8 cellular contexts compared by ENCODE assay signal in the genomic region with DNA sequence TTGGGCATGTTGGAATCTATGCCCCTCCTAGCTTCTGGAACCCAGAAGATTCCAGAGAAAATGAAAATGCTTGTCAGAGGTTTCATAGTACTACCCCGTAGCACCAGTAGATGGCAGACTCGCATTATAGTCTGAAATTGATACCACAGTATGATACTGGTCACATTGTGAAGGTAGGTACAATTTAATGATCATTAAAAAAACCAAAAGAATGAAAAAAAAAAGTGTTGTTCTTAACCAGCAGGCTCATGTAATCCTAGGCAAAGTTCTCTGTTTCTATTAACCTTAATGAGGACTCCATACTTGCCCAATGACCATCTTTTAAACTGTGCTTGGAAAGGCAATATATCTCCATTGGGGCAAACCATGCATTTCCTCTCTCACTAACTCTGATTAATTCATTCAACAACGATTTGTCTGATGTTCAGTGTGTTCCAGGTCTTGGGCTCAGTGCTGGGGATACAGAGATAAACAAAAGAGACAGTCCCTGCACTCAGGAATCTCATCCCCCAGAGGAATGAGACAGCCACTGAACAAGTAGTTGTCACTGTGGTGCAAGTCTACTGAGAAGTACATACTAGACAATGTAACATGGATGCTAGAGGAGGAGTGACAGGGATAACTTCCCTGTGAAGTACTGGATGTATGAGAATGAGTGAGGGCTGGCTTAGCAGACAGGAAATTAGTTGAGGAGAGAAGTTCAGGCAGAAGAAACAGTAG.
DNase-seq lines count a peak whose midpoint lies in the region; ATAC-seq, FAIRE-seq and TF ChIP-seq lines count a peak whose summit lies in the region.

No MANE protein-coding gene starts in this region.

- peak; percentile 40 for DNase-seq in NCI-H1436 (lab: John Stamatoyannopoulos, UW)
- DNase-seq in NCI-H1436 treated with DMSO at 0.1 percent for 48 hours (lab: John Stamatoyannopoulos, UW) = no peak
- DNase-seq in HTR-8/SVneo (ENCODE audit: insufficient read length, low spot score) = peak; percentile 23
- DNase-seq in cardiac muscle cell (ENCODE audit: low read depth in 1 of 2, low spot score in 1 of 2) = peak; percentile 55 to 69
- peak; percentile 69 for DNase-seq in retina
- no peak for DNase-seq in GM19240 (ENCODE audit: insufficient read length, low spot score)

- no peaks in the 10 kb centered on the region for H3K9me3 ChIP-seq in cardiac muscle cell (ENCODE audit: low read depth)

- TF ChIP-seq CTCF in VCaP (conservative IDR thresholded peaks at IDR 0.05) (peak; percentile 88), cardiac muscle cell (IDR thresholded peaks at IDR 0.05; ENCODE audit: low read depth, low read length) (peak; percentile 80)

- no peak overlapping the region for H3K27ac ChIP-seq in VCaP
- H3K27ac ChIP-seq in cardiac muscle cell = no peak overlapping the region

- peaks cover 8% of the 10 kb centered on the region for H3K27me3 ChIP-seq in cardiac muscle cell

- H3K4me1 ChIP-seq in cardiac muscle cell (ENCODE audit: low read depth) = no peaks in the 10 kb centered on the region

- H3K4me3 ChIP-seq in cardiac muscle cell = no peak overlapping the region

- no peaks in the 10 kb centered on the region for H3K36me3 ChIP-seq in cardiac muscle cell

- FAIRE-seq in HTR-8/SVneo (lab: Jason Lieb, UNC) = peak; percentile 9

- peak; percentile 74 for ATAC-seq in GM21619 (IDR thresholded peaks at IDR 0.05; ENCODE audit: unreplicated experiment)

Comparison
In these comparisons a context has a peak if more than half of its experiments do, and no peak if none do; other contexts are left out.
1. DNase-seq: peak in NCI-H1436 (single experiment), HTR-8/SVneo (single experiment), cardiac muscle cell (2 of 2) and retina (single experiment); none in NCI-H1436 treated with DMSO at 0.1 percent for 48 hours (single experiment) and GM19240 (single experiment).